21 cellular contexts compared by ENCODE assay signal in the genomic region with DNA sequence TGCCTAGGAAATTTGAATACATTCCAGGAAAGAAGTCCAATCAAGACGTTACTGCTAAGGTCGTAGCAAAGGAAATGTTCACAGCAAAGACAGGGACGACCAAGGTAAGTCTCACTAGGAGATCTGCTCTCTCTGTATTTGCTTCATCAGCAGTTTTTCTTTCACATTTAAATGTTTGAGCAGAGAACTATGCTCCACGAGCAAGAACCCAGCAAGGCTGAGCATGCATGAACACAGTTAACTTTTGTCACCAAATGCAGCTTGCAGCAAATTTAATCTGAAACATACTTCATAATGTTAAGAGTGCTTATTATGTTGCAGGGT.
DNase-seq lines count a peak whose midpoint lies in the region; ATAC-seq, FAIRE-seq and TF ChIP-seq lines count a peak whose summit lies in the region.
"Had no signal": no experiment of that assay in that cellular context is flagged by ENCODE, and none has a peak within 500 bp of the region (broad histone marks: within the 10 kb centered on the region; RNA-seq: fewer than 3 reads in every experiment).

No MANE protein-coding gene starts in this region.

- no peaks in the 10 kb centered on the region for H3K36me3 ChIP-seq in K562 (ENCODE audit: control insufficient read depth, insufficient read depth, low read length)
- no peaks in the 10 kb centered on the region for H3K36me3 ChIP-seq in neural cell (ENCODE audit: insufficient read depth, low read length)
- H3K36me3 ChIP-seq: SJCRH30 had no signal

- no TSS peak for BruUV-seq in K562 (replicated peaks; lab: Mats Ljungman, UMichigan)

- H4K20me1 ChIP-seq in K562 (replicated peaks; ENCODE audit: control insufficient read depth, insufficient read depth, low read length) (no peaks in the 10 kb centered on the region), neural cell (ENCODE audit: insufficient read depth) (no peaks in the 10 kb centered on the region)

- H3K27ac ChIP-seq in K562 (ENCODE audit: extremely low read depth, low read depth, low read length) (no peak overlapping the region), neural cell (ENCODE audit: low read length) (peak overlapping the region; percentile 70)
- H3K27ac ChIP-seq: C4-2B, KMS-11, PC-9, SJCRH30 had no signal

- FAIRE-seq in HTR-8/SVneo (lab: Jason Lieb, UNC): peak; percentile 70
- peak; percentile 32 for FAIRE-seq in K562 (lab: Jason Lieb, UNC)
- FAIRE-seq: D721Med, G401.6, GM19239 had no signal

- H3K4me1 ChIP-seq in K562 (replicated peaks in 1 of 2; ENCODE audit: control insufficient read depth in 2 of 2, insufficient read depth in 2 of 2, low read length in 2 of 2): no peaks in the 10 kb centered on the region; a peak in 1 of 5 replicates

- CTCF ChIA-PET in K562 (lab: Yijun Ruan, JAX; ENCODE audit: low intra/inter-chr PET ratio): no interaction called here

- H3K9me3 Mint-ChIP-seq in activated naive CD8-positive, alpha-beta T cell treated with anti-CD3 and anti-CD28 coated beads, Interleukin-2, amount 50 U/mL, for 24 hours: peaks cover 6% of the 10 kb centered on the region
- H3K9me3 Mint-ChIP-seq: T-helper 1 cell treated with Interleukin-12 subunit alpha and Interleukin-12 subunit beta and Interleukin-4 antibody, amounts not matched to agents 30 μg/mL and 1 μg/mL, for 36 hours had no signal

- H2AFZ ChIP-seq in K562 (ENCODE audit: low read depth, low read length) (no peak overlapping the region), neural cell (ENCODE audit: low read depth, low read length) (peak overlapping the region; percentile 19)
- H2AFZ ChIP-seq: PC-9 had no signal

- WGBS in K562 (ENCODE audit: insufficient coverage, low coverage, missing lambda C conversion rate): 1% methylated on average over 4 of the region's 4 CpGs

- H3K9ac ChIP-seq in K562 (ENCODE audit: insufficient read depth in 1 of 2, low read depth in 2 of 2, low read length in 2 of 2) (no peak overlapping the region), neural cell (ENCODE audit: low read length) (no peak overlapping the region)
- H3K9ac ChIP-seq: KMS-11 had no signal

- H3K4me3 Mint-ChIP-seq in activated naive CD8-positive, alpha-beta T cell treated with anti-CD3 and anti-CD28 coated beads, Interleukin-2, amount 50 U/mL, for 24 hours: no peak overlapping the region
- H3K4me3 Mint-ChIP-seq: T-helper 1 cell treated with Interleukin-12 subunit alpha and Interleukin-12 subunit beta and Interleukin-4 antibody, amounts not matched to agents 30 μg/mL and 1 μg/mL, for 36 hours had no signal

- H3K9me2 ChIP-seq in neural cell (ENCODE audit: insufficient read depth, low read length): no peaks in the 10 kb centered on the region

- TF ChIP-seq RAD21 in K562 (CRISPR knock-in tag; conservative IDR thresholded peaks at IDR 0.05 in 1 of 2, IDR thresholded peaks at IDR 0.05 in 1 of 2) (no peak), neural cell (conservative IDR thresholded peaks at IDR 0.05) (no peak)

- POLR2A ChIA-PET in K562 (lab: Yijun Ruan, JAX): interaction anchor here (0.8 kb wide), 1 partner anchor 10 kb away, joined by 4 read pairs; no protein-coding TSS in a partner anchor

- H3K9me3 ChIP-seq in K562 (replicated peaks; ENCODE audit: control insufficient read depth, insufficient read depth, low read depth, low read length) (no peaks in the 10 kb centered on the region), neural cell (ENCODE audit: low read length) (no peaks in the 10 kb centered on the region)

- H3K27ac Mint-ChIP-seq in activated naive CD8-positive, alpha-beta T cell treated with anti-CD3 and anti-CD28 coated beads, Interleukin-2, amount 50 U/mL, for 24 hours: no peak overlapping the region
- H3K27ac Mint-ChIP-seq: T-helper 1 cell treated with Interleukin-12 subunit alpha and Interleukin-12 subunit beta and Interleukin-4 antibody, amounts not matched to agents 30 μg/mL and 1 μg/mL, for 36 hours had no signal

- DNase-seq in G401 (ENCODE audit: low spot score) (peak; percentile 67), HTR-8/SVneo (ENCODE audit: insufficient read length, low spot score) (no peak), K562 (ENCODE audit: extremely low read depth in 1 of 4, low spot score in 3 of 4) (no peak), Kasumi-1 (lab: John Stamatoyannopoulos, UW) (no peak)
- DNase-seq in activated naive CD8-positive, alpha-beta T cell treated with anti-CD3 and anti-CD28 coated beads, Interleukin-2, amount 50 U/mL, for 24 hours: no peak
- DNase-seq: AML-193, DMS79 treated with DMSO at 0.1 percent for 48 hours, NCI-H1417 treated with DMSO at 0.1 percent for 48 hours, NCI-H1930, NCI-H446 treated with DMSO at 0.1 percent for 48 hours, NCI-H748 treated with DMSO at 0.1 percent for 48 hours, PC-9, SJCRH30 had no signal

- no peaks in the 10 kb centered on the region; a peak in 2 of 5 replicates for H3K27me3 ChIP-seq in K562 (ENCODE audit: control insufficient read depth in 2 of 2, insufficient read depth in 2 of 2, low read length in 2 of 2)
- H3K27me3 ChIP-seq in neural cell (ENCODE audit: insufficient read depth, low read depth, low read length): no peaks in the 10 kb centered on the region
- H3K27me3 ChIP-seq: SJCRH30 had no signal

- in situ Hi-C loops in G401 (cut with HindIII; ENCODE audit: low sequenced_read_pairs): no loop called here
- in situ Hi-C loops in K562 (cut with MboI): no loop called here

- no peaks in the 10 kb centered on the region for H3K79me2 ChIP-seq in K562 (ENCODE audit: control insufficient read depth, insufficient read depth, low read length)
- no peaks in the 10 kb centered on the region for H3K79me2 ChIP-seq in neural cell (replicated peaks; ENCODE audit: insufficient read depth, low read length)

- TF ChIP-seq CTCF in K562 (IDR thresholded peaks at IDR 0.05 in 2 of 3, conservative IDR thresholded peaks at IDR 0.05 in 1 of 3; ENCODE audit: insufficient read depth in 2 of 3, low read depth in 1 of 3, low read length in 3 of 3) (no peak), neural cell (IDR thresholded peaks at IDR 0.05; ENCODE audit: poor library complexity, severe bottlenecking) (no peak)

- H3K27me3 Mint-ChIP-seq in activated naive CD8-positive, alpha-beta T cell treated with anti-CD3 and anti-CD28 coated beads, Interleukin-2, amount 50 U/mL, for 24 hours: peaks cover 13% of the 10 kb centered on the region

- intact Hi-C loops in K562 (cut with micrococcal nuclease): no loop called here

- ATAC-seq in K562 (no peak), GM18517 (IDR thresholded peaks at IDR 0.05; ENCODE audit: unreplicated experiment) (no peak)
- no peak for ATAC-seq in activated naive CD8-positive, alpha-beta T cell treated with anti-CD3 and anti-CD28 coated beads, Interleukin-2, amount 50 U/mL, for 24 hours

- TF ChIP-seq POLR2A in K562 (conservative IDR thresholded peaks at IDR 0.05): no peak

- no peaks in the 10 kb centered on the region for H3K4me1 Mint-ChIP-seq in activated naive CD8-positive, alpha-beta T cell treated with anti-CD3 and anti-CD28 coated beads, Interleukin-2, amount 50 U/mL, for 24 hours

- H3K4me3 ChIP-seq in K562: no peak overlapping the region
- peak overlapping the region; percentile 44 for H3K4me3 ChIP-seq in neural cell (ENCODE audit: low read length)
- H3K4me3 ChIP-seq: PC-9, SJCRH30 had no signal

- no peaks in the 10 kb centered on the region for H3K9me1 ChIP-seq in K562 (ENCODE audit: control insufficient read depth, insufficient read depth, low read length)

- H3K4me2 ChIP-seq in K562 (ENCODE audit: insufficient read depth, low read length): no peak overlapping the region
- H3K4me2 ChIP-seq in neural cell (ENCODE audit: low read length): peak overlapping the region; percentile 57
- H3K4me2 ChIP-seq: KMS-11, PC-9 had no signal

- no peaks in the 10 kb centered on the region for H3K36me3 Mint-ChIP-seq in activated naive CD8-positive, alpha-beta T cell treated with anti-CD3 and anti-CD28 coated beads, Interleukin-2, amount 50 U/mL, for 24 hours (ENCODE audit: low read depth)

- TF ChIP-seq EP300 in K562 (IDR thresholded peaks at IDR 0.05; ENCODE audit: low read length): no peak
- no peak for TF ChIP-seq EP300 in neural cell (conservative IDR thresholded peaks at IDR 0.05; ENCODE audit: poor library complexity, severe bottlenecking)

- H3F3A ChIP-seq in neural cell (ENCODE audit: insufficient read depth, low read length, poor library complexity, severe bottlenecking): no peaks in the 10 kb centered on the region

TF ChIP-seq in K562, 482 proteins besides CTCF, POLR2A, EP300 and RAD21:
- TF ChIP-seq MAFG (tag; conservative IDR thresholded peaks at IDR 0.05) (peak; percentile 87), ESRRB (CRISPR knock-in tag; IDR thresholded peaks at IDR 0.05; ENCODE audit: borderline replicate concordance) (no peak), ZNF316 (IDR thresholded peaks at IDR 0.05) (peak; percentile 94), MAFF (IDR thresholded peaks at IDR 0.05; ENCODE audit: low read length) (peak; percentile 94), C11orf30 (IDR thresholded peaks at IDR 0.05; ENCODE audit: low read depth) (peak; percentile 86), MAFK (IDR thresholded peaks at IDR 0.05; ENCODE audit: low read length) (peak; percentile 94), ZNF324 (CRISPR knock-in tag; IDR thresholded peaks at IDR 0.05) (no peak)

TF ChIP-seq in neural cell, 6 proteins besides CTCF, POLR2A, EP300 and RAD21 (continues in another document):
- TF ChIP-seq, protein P1, sequence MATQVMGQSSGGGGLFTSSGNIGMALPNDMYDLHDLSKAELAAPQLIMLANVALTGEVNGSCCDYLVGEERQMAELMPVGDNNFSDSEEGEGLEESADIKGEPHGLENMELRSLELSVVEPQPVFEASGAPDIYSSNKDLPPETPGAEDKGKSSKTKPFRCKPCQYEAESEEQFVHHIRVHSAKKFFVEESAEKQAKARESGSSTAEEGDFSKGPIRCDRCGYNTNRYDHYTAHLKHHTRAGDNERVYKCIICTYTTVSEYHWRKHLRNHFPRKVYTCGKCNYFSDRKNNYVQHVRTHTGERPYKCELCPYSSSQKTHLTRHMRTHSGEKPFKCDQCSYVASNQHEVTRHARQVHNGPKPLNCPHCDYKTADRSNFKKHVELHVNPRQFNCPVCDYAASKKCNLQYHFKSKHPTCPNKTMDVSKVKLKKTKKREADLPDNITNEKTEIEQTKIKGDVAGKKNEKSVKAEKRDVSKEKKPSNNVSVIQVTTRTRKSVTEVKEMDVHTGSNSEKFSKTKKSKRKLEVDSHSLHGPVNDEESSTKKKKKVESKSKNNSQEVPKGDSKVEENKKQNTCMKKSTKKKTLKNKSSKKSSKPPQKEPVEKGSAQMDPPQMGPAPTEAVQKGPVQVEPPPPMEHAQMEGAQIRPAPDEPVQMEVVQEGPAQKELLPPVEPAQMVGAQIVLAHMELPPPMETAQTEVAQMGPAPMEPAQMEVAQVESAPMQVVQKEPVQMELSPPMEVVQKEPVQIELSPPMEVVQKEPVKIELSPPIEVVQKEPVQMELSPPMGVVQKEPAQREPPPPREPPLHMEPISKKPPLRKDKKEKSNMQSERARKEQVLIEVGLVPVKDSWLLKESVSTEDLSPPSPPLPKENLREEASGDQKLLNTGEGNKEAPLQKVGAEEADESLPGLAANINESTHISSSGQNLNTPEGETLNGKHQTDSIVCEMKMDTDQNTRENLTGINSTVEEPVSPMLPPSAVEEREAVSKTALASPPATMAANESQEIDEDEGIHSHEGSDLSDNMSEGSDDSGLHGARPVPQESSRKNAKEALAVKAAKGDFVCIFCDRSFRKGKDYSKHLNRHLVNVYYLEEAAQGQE (IDR thresholded peaks at IDR 0.05; ENCODE audit: borderline replicate concordance): no peak
- no peak for TF ChIP-seq EZH2 (IDR thresholded peaks at IDR 0.05; ENCODE audit: borderline replicate concordance, insufficient read depth, low read length, poor library complexity, severe bottlenecking)
- no peak for TF ChIP-seq TAF1 (IDR thresholded peaks at IDR 0.05; ENCODE audit: low read depth)
